8 cellular contexts compared by ENCODE assay signal in the genomic region with DNA sequence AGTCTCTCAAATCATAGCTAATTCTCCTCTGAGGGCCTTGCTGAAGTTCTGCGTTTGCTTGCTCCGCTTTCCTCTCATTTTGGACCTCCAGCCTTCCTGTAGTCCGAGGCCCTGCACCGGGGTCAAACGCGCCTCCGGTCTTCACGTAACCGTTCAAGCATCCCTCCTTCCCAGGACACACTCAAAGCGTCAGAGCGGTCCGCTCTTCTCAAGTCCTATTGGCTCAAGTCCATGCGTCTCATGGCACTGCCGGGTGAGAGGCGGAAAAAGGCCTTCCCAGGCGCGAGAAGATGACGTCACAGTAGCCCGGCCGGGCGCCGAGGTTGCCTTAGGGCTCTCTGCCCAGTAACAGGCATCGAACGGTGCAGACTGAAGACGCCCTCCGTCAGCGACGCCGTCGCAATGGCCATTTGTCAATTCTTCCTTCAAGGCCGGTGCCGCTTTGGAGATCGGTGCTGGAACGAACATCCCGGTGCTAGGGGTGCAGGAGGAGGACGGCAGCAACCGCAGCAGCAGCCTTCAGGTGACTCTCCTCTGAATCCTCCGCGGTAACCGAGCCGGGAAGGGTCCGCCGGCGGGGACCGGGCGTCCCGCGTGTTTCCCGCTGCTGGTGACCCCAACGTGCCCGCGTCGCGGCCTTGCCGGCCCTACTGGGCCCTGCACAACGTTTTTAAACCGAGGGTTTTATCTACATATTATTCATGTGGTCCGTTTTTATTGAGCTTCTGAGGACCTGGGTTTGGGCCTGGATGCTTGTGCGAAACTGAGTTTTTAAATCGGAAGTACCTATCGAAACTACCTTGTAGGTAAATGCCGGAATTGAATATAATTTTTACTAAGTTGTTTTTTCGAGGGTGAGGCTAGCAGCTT. TPM values are rescaled to one million over a fixed set of nuclear protein-coding genes. Genes with fewer than 3 reads are reported as not detected.
A peak's percentile ranks its signal among the peaks of the same experiment; 100 is the strongest.
DNase-seq lines count a peak whose midpoint lies in the region; ATAC-seq and TF ChIP-seq lines count a peak whose summit lies in the region.

NUP42 (plus strand) TSS at position 365 of the 870 bp plus-strand sequence; CDS start at position 403, 38 bp downstream.

- peak; percentile 97 for ATAC-seq in GM21529 (IDR thresholded peaks at IDR 0.05; ENCODE audit: unreplicated experiment)

- H3K9me3 Mint-ChIP-seq in IgD-negative memory B cell, result no peaks in the 10 kb centered on the region

- H3K4me3 ChIP-seq in epithelial cell of esophagus (ENCODE audit: low read length), result peak within 1 kb of the TSS; percentile 93
- H3K4me3 ChIP-seq in mononuclear cell (ENCODE audit: low read length), result peak within 1 kb of the TSS; percentile 97

- H3K27me3 Mint-ChIP-seq in IgD-negative memory B cell, result no peaks in the 10 kb centered on the region

- H3K4me1 ChIP-seq in mononuclear cell (ENCODE audit: insufficient read depth, low read length), result peaks cover 28% of the 10 kb centered on the region

- no peaks in the 10 kb centered on the region for H3K9me3 ChIP-seq in mononuclear cell (ENCODE audit: low read depth, low read length)

- no peaks in the 10 kb centered on the region for H3K27me3 ChIP-seq in mononuclear cell (ENCODE audit: insufficient read depth, low read length)

- H3K4me1 Mint-ChIP-seq in IgD-negative memory B cell, result peaks cover 17 to 24% (median 22%) of the 10 kb centered on the region in 3 donors

- DNase-seq in DMS 273 treated with DMSO at 0.1 percent for 48 hours (lab: John Stamatoyannopoulos, UW) (peak; percentile 99), OCI-M2 (lab: John Stamatoyannopoulos, UW; ENCODE audit: unreplicated experiment) (peak; percentile 92), activated T-cell treated with anti-CD3 and anti-CD28 coated beads for 4 hours (peak; percentile 93), epithelial cell of esophagus (ENCODE audit: low read depth) (peak; percentile 99)
- DNase-seq in stimulated activated CD8-positive, alpha-beta memory T cell treated with anti-CD3 and anti-CD28 coated beads, Interleukin-4, amount 100 ng/mL, for 1 hour (ENCODE audit: low read depth in 2 of 2, low spot score in 1 of 2), result peak; percentile 91 to 96

- H3K27ac Mint-ChIP-seq in IgD-negative memory B cell, result peak within 1 kb of the TSS; percentile 92 to 99 (median 98)

- peak within 1 kb of the TSS; percentile 90 to 98 (median 97) for H3K4me3 Mint-ChIP-seq in IgD-negative memory B cell

- TF ChIP-seq CTCF in epithelial cell of esophagus (IDR thresholded peaks at IDR 0.05; ENCODE audit: insufficient read depth, low read depth, low read length, missing control alignments), result no peak

- H3K36me3 Mint-ChIP-seq in IgD-negative memory B cell, result no peaks in the 10 kb centered on the region

RNA-seq across cellular contexts. Expression of gene NUP42, which starts in this region (rescaled TPM):
- polyA plus RNA-seq in IgD-negative memory B cell, result 52.1 TPM
- 18.9 TPM for total RNA-seq in mononuclear cell

Comparison
In these comparisons a context has a peak if more than half of its experiments do, and no peak if none do; other contexts are left out.
1. Peak in every context shown above with its lines: DNase-seq, ATAC-seq and H3K4me3 ChIP-seq.